ENCODE assay signal across 17 cellular contexts in the genomic region with DNA sequence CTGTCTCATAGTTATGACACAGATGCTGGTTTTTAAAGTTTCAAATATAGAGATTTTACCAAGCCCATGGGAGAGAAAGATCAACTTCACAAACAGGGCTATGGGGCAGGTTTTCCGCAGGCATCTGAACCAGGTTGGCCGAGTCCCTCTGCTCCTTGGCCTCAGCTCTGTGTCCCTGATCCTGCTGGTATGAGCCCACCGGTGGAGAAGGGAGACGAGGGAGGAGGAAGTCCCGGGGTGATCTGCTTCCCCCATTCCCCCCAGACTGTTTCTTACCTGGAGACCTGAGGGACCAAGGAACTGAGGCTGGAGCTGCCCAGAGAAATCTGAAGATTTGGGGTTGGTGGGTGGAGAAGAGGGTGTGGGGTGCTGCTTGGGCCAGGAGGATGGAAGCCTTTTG. TPM values are rescaled to one million over a fixed set of nuclear protein-coding genes. Genes with fewer than 3 reads are reported as not detected.
DNase-seq lines count a peak whose midpoint lies in the region; ATAC-seq and TF ChIP-seq lines count a peak whose summit lies in the region.
"Had no signal": no experiment of that assay in that cellular context is flagged by ENCODE, and none has a peak within 500 bp of the region (broad histone marks: within the 10 kb centered on the region; RNA-seq: fewer than 3 reads in every experiment).

No MANE protein-coding gene starts in this region.

- no peak for DNase-seq in CD4-positive, CD25-positive, alpha-beta regulatory T cell
- no peak for DNase-seq in stimulated activated naive B cell treated with anti-CD40 and anti-IgM and Interleukin-4, amounts not matched to agents 10 μg/mL and 1 μg/mL and 100 μg/mL, for 72 hours
- DNase-seq in HFFc6: no peak
- no peak for DNase-seq in SHP77 (lab: John Stamatoyannopoulos, UW)
- DNase-seq in NAMALWA (ENCODE audit: low spot score): no peak
- DNase-seq: activated CD8-positive, alpha-beta memory T cell treated with anti-CD3 and anti-CD28 coated beads, Interleukin-2, amount 50 U/mL, for 4 hours; natural killer cell; stimulated activated naive CD4-positive, alpha-beta T cell treated with Interleukin-2 at 50 U/mL for 16 hours had no signal

- H4K20me1 ChIP-seq in SU-DHL-6 (ENCODE audit: low read depth, low read length): no peaks in the 10 kb centered on the region

- no peaks in the 10 kb centered on the region for H3K9me2 ChIP-seq in SU-DHL-6 (replicated peaks; ENCODE audit: insufficient read depth, low read length)

- peak overlapping the region; percentile 64 for H3K4me2 ChIP-seq in SU-DHL-6 (ENCODE audit: low read depth, low read length, poor library complexity, severe bottlenecking)
- H3K4me2 ChIP-seq: hepatocyte had no signal

- no peak for ATAC-seq in CD4-positive, CD25-positive, alpha-beta regulatory T cell (ENCODE audit: low read depth in 2 of 2)
- no peak for ATAC-seq in stimulated activated naive B cell treated with anti-CD40 and anti-IgM and Interleukin-4, amounts not matched to agents 10 μg/mL and 1 μg/mL and 100 μg/mL, for 72 hours (replicated peaks)
- ATAC-seq: left colon, natural killer cell, WTC11 had no signal

- peaks cover 47% of the 10 kb centered on the region for H3F3A ChIP-seq in SU-DHL-6 (ENCODE audit: insufficient read depth)

- no peaks in the 10 kb centered on the region for H3K9me3 Mint-ChIP-seq in CD4-positive, CD25-positive, alpha-beta regulatory T cell
- H3K9me3 Mint-ChIP-seq in stimulated activated naive B cell treated with anti-CD40 and anti-IgM and Interleukin-4, amounts not matched to agents 10 μg/mL and 1 μg/mL and 100 μg/mL, for 72 hours: no peaks in the 10 kb centered on the region
- H3K9me3 Mint-ChIP-seq in HFFc6: no peaks in the 10 kb centered on the region
- H3K9me3 Mint-ChIP-seq: natural killer cell, WTC11 had no signal

- no peak overlapping the region for H2AFZ ChIP-seq in SU-DHL-6 (ENCODE audit: low read depth, low read length, severe bottlenecking)
- H2AFZ ChIP-seq: hepatocyte had no signal

- H3K27ac ChIP-seq in CD4-positive, CD25-positive, alpha-beta regulatory T cell (ENCODE audit: insufficient read depth, low read length, poor library complexity, severe bottlenecking): no peak overlapping the region
- peak overlapping the region; percentile 98 for H3K27ac ChIP-seq in SU-DHL-6 (ENCODE audit: low read depth, low read length)
- peak overlapping the region; percentile 89 for H3K27ac ChIP-seq in layer of hippocampus (ENCODE audit: low read depth, low read length)

- peak overlapping the region; percentile 63 for H3K9ac ChIP-seq in SU-DHL-6 (ENCODE audit: low read length)

- no peak for TF ChIP-seq CTCF in SU-DHL-6 (IDR thresholded peaks at IDR 0.05; ENCODE audit: insufficient read depth, low read length, poor library complexity, severe bottlenecking)
- no peak for TF ChIP-seq CTCF in HFFc6 (IDR thresholded peaks at IDR 0.05)

- peaks cover 49% of the 10 kb centered on the region for H3K4me1 ChIP-seq in CD4-positive, CD25-positive, alpha-beta regulatory T cell (ENCODE audit: control insufficient read depth, insufficient read depth, low read length, poor library complexity, severe bottlenecking)

- no peak overlapping the region for H3K4me3 ChIP-seq in CD4-positive, CD25-positive, alpha-beta regulatory T cell (ENCODE audit: low read depth, low read length)
- H3K4me3 ChIP-seq in SU-DHL-6 (ENCODE audit: insufficient read depth, low read length, poor library complexity, severe bottlenecking): no peak overlapping the region
- H3K4me3 ChIP-seq: hepatocyte had no signal

- H3K27me3 Mint-ChIP-seq in CD4-positive, CD25-positive, alpha-beta regulatory T cell: no peaks in the 10 kb centered on the region
- no peaks in the 10 kb centered on the region for H3K27me3 Mint-ChIP-seq in stimulated activated naive B cell treated with anti-CD40 and anti-IgM and Interleukin-4, amounts not matched to agents 10 μg/mL and 1 μg/mL and 100 μg/mL, for 72 hours
- H3K27me3 Mint-ChIP-seq in HFFc6 (ENCODE audit: insufficient read depth): peaks cover 13% of the 10 kb centered on the region; the same call in 1 of the 2 replicates

- peaks cover 6 to 69% (median 30%) of the 10 kb centered on the region in 4 donors for H3K4me1 Mint-ChIP-seq in CD4-positive, CD25-positive, alpha-beta regulatory T cell
- H3K4me1 Mint-ChIP-seq in stimulated activated naive B cell treated with anti-CD40 and anti-IgM and Interleukin-4, amounts not matched to agents 10 μg/mL and 1 μg/mL and 100 μg/mL, for 72 hours: peaks cover 54 to 85% of the 10 kb centered on the region in 2 donors
- peaks cover 37% of the 10 kb centered on the region for H3K4me1 Mint-ChIP-seq in HFFc6 (ENCODE audit: low read depth)

- H3K27ac Mint-ChIP-seq in CD4-positive, CD25-positive, alpha-beta regulatory T cell: peak overlapping the region in 2 of 3 donors; percentile 87 to 95
- H3K27ac Mint-ChIP-seq in stimulated activated naive B cell treated with anti-CD40 and anti-IgM and Interleukin-4, amounts not matched to agents 10 μg/mL and 1 μg/mL and 100 μg/mL, for 72 hours: peak overlapping the region; percentile 62
- H3K27ac Mint-ChIP-seq in HFFc6: no peak overlapping the region
- H3K27ac Mint-ChIP-seq: natural killer cell, WTC11 had no signal

- H3K4me3 Mint-ChIP-seq in CD4-positive, CD25-positive, alpha-beta regulatory T cell: peak overlapping the region in 1 of 4 donors; percentile 10
- no peak overlapping the region for H3K4me3 Mint-ChIP-seq in stimulated activated naive B cell treated with anti-CD40 and anti-IgM and Interleukin-4, amounts not matched to agents 10 μg/mL and 1 μg/mL and 100 μg/mL, for 72 hours
- no peak overlapping the region for H3K4me3 Mint-ChIP-seq in HFFc6
- H3K4me3 Mint-ChIP-seq: natural killer cell, WTC11 had no signal

- peaks cover 13% of the 10 kb centered on the region; the same call in 1 of the 2 replicates for H3K79me2 ChIP-seq in SU-DHL-6 (ENCODE audit: insufficient read depth, low read length)
- H3K79me2 ChIP-seq: hepatocyte had no signal

- no peaks in the 10 kb centered on the region for H3K36me3 ChIP-seq in CD4-positive, CD25-positive, alpha-beta regulatory T cell (ENCODE audit: control insufficient read depth, insufficient read depth, low read length)
- no peaks in the 10 kb centered on the region for H3K36me3 ChIP-seq in SU-DHL-6 (ENCODE audit: low read length)

- no peaks in the 10 kb centered on the region for H3K27me3 ChIP-seq in CD4-positive, CD25-positive, alpha-beta regulatory T cell (ENCODE audit: control insufficient read depth, insufficient read depth, low read length)
- H3K27me3 ChIP-seq in SU-DHL-6 (ENCODE audit: low read length) (no peaks in the 10 kb centered on the region), layer of hippocampus (ENCODE audit: control insufficient read depth, insufficient read depth, low read length) (no peaks in the 10 kb centered on the region)
- H3K27me3 ChIP-seq: hepatocyte had no signal

- no peaks in the 10 kb centered on the region for H3K9me3 ChIP-seq in CD4-positive, CD25-positive, alpha-beta regulatory T cell (ENCODE audit: control insufficient read depth in 2 of 2, low read length in 2 of 2)
- no peaks in the 10 kb centered on the region for H3K9me3 ChIP-seq in SU-DHL-6 (ENCODE audit: insufficient read depth, low read length)

- H3K36me3 Mint-ChIP-seq in CD4-positive, CD25-positive, alpha-beta regulatory T cell: no peaks in the 10 kb centered on the region
- no peaks in the 10 kb centered on the region for H3K36me3 Mint-ChIP-seq in stimulated activated naive B cell treated with anti-CD40 and anti-IgM and Interleukin-4, amounts not matched to agents 10 μg/mL and 1 μg/mL and 100 μg/mL, for 72 hours
- no peaks in the 10 kb centered on the region for H3K36me3 Mint-ChIP-seq in HFFc6 (ENCODE audit: low read depth)
- H3K36me3 Mint-ChIP-seq: natural killer cell, WTC11 had no signal

RNA-seq across cellular contexts. Expression of a gene that starts 28.9 kb away (rescaled TPM):
- 1,002 TPM for total RNA-seq in CD4-positive, CD25-positive, alpha-beta regulatory T cell
- 100 to 1,000 TPM; 153 to 176 (median 165) TPM for polyA plus RNA-seq in CD4-positive, CD25-positive, alpha-beta regulatory T cell
- total RNA-seq in HFFc6 (2021; fragmentation: NEBNext Ultra II Directional; extraction: Animal tissue kit (Norgen Biotek cat#: 25700)): 10 to 100 TPM; 12.7 to 18.5 (median 13.7) TPM

RNA-seq across cellular contexts. Expression of a gene that starts 46.9 kb away (rescaled TPM):
- 0.17 TPM for total RNA-seq in CD4-positive, CD25-positive, alpha-beta regulatory T cell
- polyA plus RNA-seq in CD4-positive, CD25-positive, alpha-beta regulatory T cell: not detected
- total RNA-seq in HFFc6 (2021; fragmentation: NEBNext Ultra II Directional; extraction: Animal tissue kit (Norgen Biotek cat#: 25700)): not detected
- total RNA-seq: chondrocyte, Daoy, epithelial cell of proximal tubule had no signal
- polyA plus RNA-seq: BJ had no signal

Comparison
In these comparisons a context has a peak if more than half of its experiments do, and no peak if none do; other contexts are left out.
1. RNA of a gene that starts 28.9 kb away (total RNA-seq): 1,002 TPM in CD4-positive, CD25-positive, alpha-beta regulatory T cell (single experiment); 12.7 to 18.5 TPM in HFFc6; every median in the first group is over 10 times any median in the second.